29 cellular contexts compared by ENCODE assay signal in genomic region chr11:69065136-69065710, GRCh38. TPM values are rescaled to one million over a fixed set of nuclear protein-coding genes. Genes with fewer than 3 reads are reported as not detected.
"Had no signal": no experiment of that assay in that cellular context is flagged by ENCODE, and none has a peak within 500 bp of the region (broad histone marks: within the 10 kb centered on the region; RNA-seq: fewer than 3 reads in every experiment).

No MANE protein-coding gene starts in this region.

- H3K9me3 ChIP-seq: adrenal gland, ascending aorta, heart left ventricle, left ventricle myocardium inferior, neutrophil, pancreas, prostate gland, thyroid gland, upper lobe of left lung had no signal

- DNase-seq: activated CD4-positive, alpha-beta T cell treated with anti-CD3 and anti-CD28 coated beads for 48 hours; activated CD4-positive, alpha-beta T cell treated with anti-CD3 and anti-CD28 coated beads, Interleukin-2, amount 50 U/mL, for 48 hours; activated CD8-positive, alpha-beta memory T cell treated with anti-CD3 and anti-CD28 coated beads for 24 hours; activated effector memory CD4-positive, alpha-beta T cell treated with anti-CD3 and anti-CD28 coated beads, Interleukin-2, amount 50 U/mL, for 16 hours; activated naive CD4-positive, alpha-beta T cell treated with anti-CD3 and anti-CD28 coated beads for 36 hours; activated naive CD8-positive, alpha-beta T cell treated with anti-CD3 and anti-CD28 coated beads for 36 hours; adrenal gland; cortex of kidney; effector memory CD8-positive, alpha-beta T cell; erythroblast; kidney glomerular epithelial cell; left ventricle myocardium inferior; stimulated activated CD4-positive, alpha-beta T cell treated with anti-CD3 and anti-CD28 coated beads, Interleukin-1b, Interleukin-23, amount 100 ng/mL, for 48 hours; stimulated activated CD4-positive, alpha-beta T cell treated with anti-CD3 and anti-CD28 coated beads, Interleukin-4, amount 100 ng/mL, for 4 hours; stimulated activated CD8-positive, alpha-beta memory T cell treated with anti-CD3 and anti-CD28 coated beads, Interleukin-4, amount 100 ng/mL, for 48 hours; stimulated activated naive CD8-positive, alpha-beta T cell treated with anti-CD3 and anti-CD28 coated beads, Interleukin-15, amount 100 ng/mL, for 72 hours; T-helper 1 cell; thyroid gland; WERI-Rb-1 had no signal

- H3K36me3 ChIP-seq: pancreas, WERI-Rb-1 had no signal

- H3K27me3 ChIP-seq: adrenal gland, ascending aorta, cardiac muscle cell, heart left ventricle, neutrophil, pancreas, thyroid gland, upper lobe of left lung had no signal

- H3K4me2 ChIP-seq: smooth muscle cell had no signal

- ATAC-seq: activated CD4-positive, CD25-positive, alpha-beta regulatory T cell treated with anti-CD3 and anti-CD28 coated beads, Interleukin-2, amount 50 U/mL, for 24 hours; effector memory CD8-positive, alpha-beta T cell; pancreas; stimulated activated naive CD8-positive, alpha-beta T cell treated with anti-CD3 and anti-CD28 coated beads, Interleukin-15, amount 100 ng/mL, for 72 hours had no signal

- H3K27ac ChIP-seq: adrenal gland, ascending aorta, left ventricle myocardium inferior, neutrophil, pancreas, thyroid gland, upper lobe of left lung, WERI-Rb-1 had no signal

- FAIRE-seq: pancreas, TTC549 had no signal

- H3K4me3 ChIP-seq: adrenal gland, ascending aorta, cardiac muscle cell, heart left ventricle, left ventricle myocardium inferior, pancreas, prostate gland, smooth muscle cell, thyroid gland, upper lobe of left lung had no signal

- H3K4me1 ChIP-seq: adrenal gland, ascending aorta, pancreas, prostate gland, thyroid gland, upper lobe of left lung had no signal

RNA-seq across cellular contexts. Expression of gene MRGPRF, which starts 52.2 kb away (rescaled TPM):
- total RNA-seq: activated naive CD4-positive, alpha-beta T cell treated with anti-CD3 and anti-CD28 coated beads for 36 hours; activated naive CD8-positive, alpha-beta T cell treated with anti-CD3 and anti-CD28 coated beads for 36 hours had no signal
